ENCODE assay signal across 9 cellular contexts in the genomic region with DNA sequence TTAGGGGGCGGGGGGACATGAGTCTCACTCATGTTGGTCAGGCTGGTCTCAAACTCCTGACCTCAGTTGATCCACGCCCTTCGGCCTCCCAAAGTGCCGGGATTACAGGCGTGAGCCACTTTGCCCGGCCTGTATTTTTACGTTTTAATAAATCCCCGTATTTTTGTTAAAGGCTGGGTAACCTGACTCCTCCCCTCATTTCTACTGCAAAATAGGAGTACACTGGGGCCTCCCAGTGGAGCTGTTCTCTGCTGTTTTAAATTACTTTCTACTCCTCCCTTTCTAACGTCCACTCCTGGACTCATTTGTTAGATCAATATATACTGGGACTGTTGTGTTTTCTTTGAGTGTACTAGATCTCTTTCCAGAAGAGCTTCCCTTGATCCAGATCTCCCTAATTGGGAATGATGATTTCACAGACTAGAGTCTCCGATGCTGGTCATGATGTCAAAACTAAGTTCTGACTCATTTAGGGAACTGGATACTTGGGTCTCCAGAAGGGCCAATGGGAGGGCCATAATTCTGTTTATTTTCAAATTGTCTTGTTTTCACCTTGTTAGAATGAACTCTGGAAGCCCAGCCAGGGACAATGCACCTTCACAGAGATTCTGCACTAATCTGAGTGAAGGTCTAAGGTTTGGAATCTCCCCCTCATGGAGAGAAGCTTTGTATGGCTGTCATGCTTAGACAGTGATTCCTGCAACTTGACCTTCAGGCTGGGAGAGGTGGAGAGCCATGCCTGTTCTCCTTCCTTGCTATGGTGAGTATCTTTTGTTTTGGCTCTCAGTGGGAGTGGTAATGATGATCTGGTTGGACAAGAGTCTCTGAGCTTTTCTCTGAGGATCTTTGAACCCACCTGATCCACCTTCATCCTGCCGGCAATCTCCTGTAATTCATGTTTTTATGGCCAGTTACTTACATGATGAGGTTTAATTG. TPM values are rescaled to one million over a fixed set of nuclear protein-coding genes. Genes with fewer than 3 reads are reported as not detected.
DNase-seq lines count a peak whose midpoint lies in the region; ATAC-seq, FAIRE-seq and TF ChIP-seq lines count a peak whose summit lies in the region.
"Had no signal": no experiment of that assay in that cellular context is flagged by ENCODE, and none has a peak within 500 bp of the region (broad histone marks: within the 10 kb centered on the region; RNA-seq: fewer than 3 reads in every experiment).

No MANE protein-coding gene starts in this region.

- TF ChIP-seq CTCF in WTC11 (IDR thresholded peaks at IDR 0.05), result no peak

- H3K27me3 Mint-ChIP-seq in activated CD4-positive, alpha-beta T cell treated with anti-CD3 and anti-CD28 coated beads for 36 hours, result no peaks in the 10 kb centered on the region
- no peaks in the 10 kb centered on the region for H3K27me3 Mint-ChIP-seq in WTC11 (ENCODE audit: low read depth)

- H3K27me3 ChIP-seq in right cardiac atrium (ENCODE audit: control insufficient read depth, insufficient read depth) (no peaks in the 10 kb centered on the region), small intestine (ENCODE audit: control insufficient read depth in 2 of 2, insufficient read depth in 2 of 2, low read length in 2 of 2) (no peaks in the 10 kb centered on the region)

- POLR2A ChIA-PET in activated CD4-positive, alpha-beta T cell treated with anti-CD3 and anti-CD28 coated beads for 36 hours (lab: Charles Lee), result interaction anchor here (0.6 to 1.7 kb wide), 7 partner anchors 10 to 437 kb away, joined by 3 to 7 read pairs (median 3); partner anchors contain the start of genes HSPA1A, HSPA1B, HSPA1L and NEU1
- POLR2A ChIA-PET in WTC11 (lab: Charles Lee), result interaction anchor here (1.6 kb wide), 1 partner anchor 22 kb away, joined by 4 read pairs; the partner anchor contains the start of genes HSPA1A and HSPA1L

- intact Hi-C loops in activated CD4-positive, alpha-beta T cell treated with anti-CD3 and anti-CD28 coated beads for 36 hours (cut with DNase I, micrococcal nuclease), result no loop called here
- intact Hi-C loops in right cardiac atrium (cut with DNase I), result loop anchor here in 2 of 4 donors (10.0 kb wide), 2 partner anchors 102 to 112 kb away; partner anchors contain the start of genes CLIC1 (in 1 of the 2), DDAH2 (in 1 of the 2), LY6G6C (in 1 of the 2) and MPIG6B (in 1 of the 2)

- peak overlapping the region; percentile 98 for H3K4me3 ChIP-seq in right cardiac atrium (ENCODE audit: low read length)
- peak overlapping the region; percentile 4 to 81 for H3K4me3 ChIP-seq in small intestine (ENCODE audit: low read depth in 1 of 2, low read length in 2 of 2)

- ATAC-seq in activated CD4-positive, alpha-beta T cell treated with anti-CD3 and anti-CD28 coated beads for 36 hours, result no peak
- no peak for ATAC-seq in WTC11
- no peak for ATAC-seq in right cardiac atrium
- ATAC-seq in HG03469 (IDR thresholded peaks at IDR 0.05; ENCODE audit: unreplicated experiment), result no peak

- H3K4me1 ChIP-seq in right cardiac atrium (ENCODE audit: control insufficient read depth, insufficient read depth, low read length) (peaks cover 8% of the 10 kb centered on the region), small intestine (ENCODE audit: control insufficient read depth in 2 of 2, insufficient read depth in 1 of 2, low read depth in 1 of 2, low read length in 1 of 2) (peaks cover 4 to 11% of the 10 kb centered on the region in 2 donors)

- peak overlapping the region; percentile 34 for H3K27ac ChIP-seq in right cardiac atrium (ENCODE audit: low read length)
- H3K27ac ChIP-seq in small intestine (ENCODE audit: low read depth in 1 of 2, low read length in 1 of 2), result peak overlapping the region; percentile 24 to 80

- no peak for FAIRE-seq in small intestine (lab: Jason Lieb, UNC)
- FAIRE-seq: colon had no signal

- H3K27ac Mint-ChIP-seq in activated CD4-positive, alpha-beta T cell treated with anti-CD3 and anti-CD28 coated beads for 36 hours, result peak overlapping the region; percentile 95
- peak overlapping the region; percentile 100 for H3K27ac Mint-ChIP-seq in WTC11

- CTCF ChIA-PET in activated CD4-positive, alpha-beta T cell treated with anti-CD3 and anti-CD28 coated beads for 36 hours (lab: Charles Lee), result interaction anchor here (0.7 to 2.4 kb wide), 6 partner anchors 26 to 107 kb away, joined by 3 to 6 read pairs (median 4); partner anchors contain the start of genes LSM2 and NEU1
- CTCF ChIA-PET in WTC11 (lab: Charles Lee), result interaction anchor here (0.7 to 2.1 kb wide), 2 partner anchors 26 to 45 kb away, joined by 3 to 6 read pairs; partner anchors contain the start of gene NEU1

- peak overlapping the region; percentile 90 for H3K4me3 Mint-ChIP-seq in activated CD4-positive, alpha-beta T cell treated with anti-CD3 and anti-CD28 coated beads for 36 hours
- H3K4me3 Mint-ChIP-seq in WTC11, result peak overlapping the region; percentile 99

- H3K36me3 ChIP-seq in small intestine (ENCODE audit: control insufficient read depth in 2 of 2, insufficient read depth in 2 of 2, low read length in 2 of 2), result peaks cover 11 to 15% of the 10 kb centered on the region in 2 donors

- 24% methylated on average over 11 of the region's 11 CpGs for WGBS in right cardiac atrium
- WGBS in small intestine, 3 donors, result 8 to 12% (median 9%) methylated on average over 11 of the region's 11 CpGs

- no peaks in the 10 kb centered on the region for H3K9me3 Mint-ChIP-seq in activated CD4-positive, alpha-beta T cell treated with anti-CD3 and anti-CD28 coated beads for 36 hours (ENCODE audit: low read depth)
- H3K9me3 Mint-ChIP-seq in WTC11, result no peaks in the 10 kb centered on the region

- peaks cover 60% of the 10 kb centered on the region for H3K36me3 Mint-ChIP-seq in activated CD4-positive, alpha-beta T cell treated with anti-CD3 and anti-CD28 coated beads for 36 hours (ENCODE audit: low read depth)
- peaks cover 64% of the 10 kb centered on the region for H3K36me3 Mint-ChIP-seq in WTC11

- DNase-seq in activated CD4-positive, alpha-beta T cell treated with anti-CD3 and anti-CD28 coated beads for 36 hours, result peak; percentile 27
- DNase-seq in activated CD4-positive, alpha-beta T cell treated with anti-CD3 and anti-CD28 coated beads, Interleukin-2, amount 50 U/mL, for 4 hours, result no peak
- DNase-seq in WTC11 (ENCODE audit: low spot score), result no peak
- peak in 1 of 3 donors; percentile 21 for DNase-seq in right cardiac atrium
- peak; percentile 64 for DNase-seq in small intestine
- DNase-seq in cerebellar nuclear complex (lab: John Stamatoyannopoulos, UW), result no peak
- no peak for DNase-seq in medulla oblongata (ENCODE audit: extremely low spot score)

- peaks cover 35% of the 10 kb centered on the region for H3K4me1 Mint-ChIP-seq in activated CD4-positive, alpha-beta T cell treated with anti-CD3 and anti-CD28 coated beads for 36 hours
- H3K4me1 Mint-ChIP-seq in WTC11, result peaks cover 28% of the 10 kb centered on the region

- no peaks in the 10 kb centered on the region for H3K9me3 ChIP-seq in right cardiac atrium (ENCODE audit: control insufficient read depth, low read length)
- no peaks in the 10 kb centered on the region for H3K9me3 ChIP-seq in small intestine (ENCODE audit: control insufficient read depth, low read depth)

TF ChIP-seq in WTC11, 78 proteins besides CTCF, POLR2A, EP300 and RAD21 (continues in another document):
- TF ChIP-seq, protein P1, sequence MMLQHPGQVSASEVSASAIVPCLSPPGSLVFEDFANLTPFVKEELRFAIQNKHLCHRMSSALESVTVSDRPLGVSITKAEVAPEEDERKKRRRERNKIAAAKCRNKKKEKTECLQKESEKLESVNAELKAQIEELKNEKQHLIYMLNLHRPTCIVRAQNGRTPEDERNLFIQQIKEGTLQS (CRISPR knock-in tag; conservative IDR thresholded peaks at IDR 0.05), result no peak
- TF ChIP-seq MYBL2 (CRISPR knock-in tag; IDR thresholded peaks at IDR 0.05), result no peak
- TF ChIP-seq SOX15 (CRISPR knock-in tag; IDR thresholded peaks at IDR 0.05), result no peak
- no peak for TF ChIP-seq ZNF416 (CRISPR knock-in tag; IDR thresholded peaks at IDR 0.05)
- no peak for TF ChIP-seq ZMAT4 (CRISPR knock-in tag; IDR thresholded peaks at IDR 0.05)

RNA-seq across cellular contexts. Expression of gene HSPA1B, which starts 9.4 kb away (rescaled TPM):
- total RNA-seq in activated CD4-positive, alpha-beta T cell treated with anti-CD3 and anti-CD28 coated beads for 36 hours, result 10 to 100 TPM; 54.6 to 61.1 TPM
- total RNA-seq in WTC11 (2021), result 75.3 to 105 TPM (median 96.4 TPM) in 3 replicates
- total RNA-seq in right cardiac atrium, result 100 to 1,000 TPM; 110 to 299 (median 197) TPM
- polyA plus RNA-seq in right cardiac atrium, result 114 TPM
- polyA plus RNA-seq in small intestine, result 10 to 100 TPM; 16.5 to 47.4 (median 22.6) TPM

RNA-seq across cellular contexts. Expression of gene HSPA1A, which starts 21.6 kb away (rescaled TPM):
- total RNA-seq in activated CD4-positive, alpha-beta T cell treated with anti-CD3 and anti-CD28 coated beads for 36 hours, result 10 to 100 TPM; 56.1 to 64.7 TPM
- total RNA-seq in WTC11 (2021), result 57.2 to 80.1 TPM (median 75.8 TPM) in 3 replicates
- 100 to 1,000 TPM; 167 to 328 (median 273) TPM for total RNA-seq in right cardiac atrium
- polyA plus RNA-seq in right cardiac atrium, result 321 TPM
- 10 to 100 TPM in 2 of 3 donors, 1 to 10 TPM in 1; 9.7 to 36.4 (median 15.0) TPM for polyA plus RNA-seq in small intestine

RNA-seq across cellular contexts. Expression of gene HSPA1L, which starts 21.9 kb away (rescaled TPM):
- total RNA-seq in activated CD4-positive, alpha-beta T cell treated with anti-CD3 and anti-CD28 coated beads for 36 hours, result 1 to 10 TPM; 1.9 to 2.2 TPM
- total RNA-seq in WTC11 (2021), result 1.2 to 2.1 TPM (median 1.9 TPM) in 3 replicates
- 1 to 10 TPM; 1.6 to 2.8 (median 2.2) TPM for total RNA-seq in right cardiac atrium
- polyA plus RNA-seq in right cardiac atrium, result 2.0 TPM
- polyA plus RNA-seq in small intestine, result 1 to 10 TPM in 1 of 3 donors, under 1 TPM in 2; 0.27 to 1.3 (median 0.94) TPM

RNA-seq across cellular contexts. Expression of gene NEU1, which starts 25.7 kb away (rescaled TPM):
- total RNA-seq in activated CD4-positive, alpha-beta T cell treated with anti-CD3 and anti-CD28 coated beads for 36 hours, result 10 to 100 TPM; 11.6 to 11.8 TPM
- total RNA-seq in WTC11 (2021) (42.6 to 44.8 TPM (median 42.8 TPM) in 3 replicates), right cardiac atrium (10 to 100 TPM; 18.5 to 28.2 (median 22.7) TPM)
- polyA plus RNA-seq in right cardiac atrium (26.0 TPM), small intestine (10 to 100 TPM; 24.8 to 38.3 (median 36.5) TPM)

RNA-seq across cellular contexts. Expression of gene LSM2, which starts 30.2 kb away (rescaled TPM):
- 100 to 1,000 TPM; 112 to 124 TPM for total RNA-seq in activated CD4-positive, alpha-beta T cell treated with anti-CD3 and anti-CD28 coated beads for 36 hours
- total RNA-seq in WTC11 (2021) (104 to 121 TPM (median 119 TPM) in 3 replicates), right cardiac atrium (10 to 100 TPM; 22.8 to 27.3 (median 23.8) TPM)
- polyA plus RNA-seq in right cardiac atrium (27.0 TPM), small intestine (10 to 100 TPM; 27.3 to 90.2 (median 29.7) TPM)

Comparison
In these comparisons a context has a peak if more than half of its experiments do, and no peak if none do; other contexts are left out.
1. DNase-seq: peak in activated CD4-positive, alpha-beta T cell treated with anti-CD3 and anti-CD28 coated beads for 36 hours (single experiment) and small intestine (single experiment); none in activated CD4-positive, alpha-beta T cell treated with anti-CD3 and anti-CD28 coated beads, Interleukin-2, amount 50 U/mL, for 4 hours (0 of 2), WTC11 (single experiment), cerebellar nuclear complex (0 of 2) and medulla oblongata (single experiment).